In genomic region chr1:206062464-206062863, GRCh38 we compare ENCODE assay signal across 1 cellular context.
TF ChIP-seq lines count a peak whose summit lies in the region.

No MANE protein-coding gene starts in this region.

TF ChIP-seq in Ishikawa, 13 proteins besides CTCF, POLR2A, EP300 and RAD21 (continued from another document):
- TF ChIP-seq, protein P1, sequence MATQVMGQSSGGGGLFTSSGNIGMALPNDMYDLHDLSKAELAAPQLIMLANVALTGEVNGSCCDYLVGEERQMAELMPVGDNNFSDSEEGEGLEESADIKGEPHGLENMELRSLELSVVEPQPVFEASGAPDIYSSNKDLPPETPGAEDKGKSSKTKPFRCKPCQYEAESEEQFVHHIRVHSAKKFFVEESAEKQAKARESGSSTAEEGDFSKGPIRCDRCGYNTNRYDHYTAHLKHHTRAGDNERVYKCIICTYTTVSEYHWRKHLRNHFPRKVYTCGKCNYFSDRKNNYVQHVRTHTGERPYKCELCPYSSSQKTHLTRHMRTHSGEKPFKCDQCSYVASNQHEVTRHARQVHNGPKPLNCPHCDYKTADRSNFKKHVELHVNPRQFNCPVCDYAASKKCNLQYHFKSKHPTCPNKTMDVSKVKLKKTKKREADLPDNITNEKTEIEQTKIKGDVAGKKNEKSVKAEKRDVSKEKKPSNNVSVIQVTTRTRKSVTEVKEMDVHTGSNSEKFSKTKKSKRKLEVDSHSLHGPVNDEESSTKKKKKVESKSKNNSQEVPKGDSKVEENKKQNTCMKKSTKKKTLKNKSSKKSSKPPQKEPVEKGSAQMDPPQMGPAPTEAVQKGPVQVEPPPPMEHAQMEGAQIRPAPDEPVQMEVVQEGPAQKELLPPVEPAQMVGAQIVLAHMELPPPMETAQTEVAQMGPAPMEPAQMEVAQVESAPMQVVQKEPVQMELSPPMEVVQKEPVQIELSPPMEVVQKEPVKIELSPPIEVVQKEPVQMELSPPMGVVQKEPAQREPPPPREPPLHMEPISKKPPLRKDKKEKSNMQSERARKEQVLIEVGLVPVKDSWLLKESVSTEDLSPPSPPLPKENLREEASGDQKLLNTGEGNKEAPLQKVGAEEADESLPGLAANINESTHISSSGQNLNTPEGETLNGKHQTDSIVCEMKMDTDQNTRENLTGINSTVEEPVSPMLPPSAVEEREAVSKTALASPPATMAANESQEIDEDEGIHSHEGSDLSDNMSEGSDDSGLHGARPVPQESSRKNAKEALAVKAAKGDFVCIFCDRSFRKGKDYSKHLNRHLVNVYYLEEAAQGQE (IDR thresholded peaks at IDR 0.05; ENCODE audit: low read depth): no peak
